Comparison of ENCODE assay signal across 1 cellular context in the genomic region with DNA sequence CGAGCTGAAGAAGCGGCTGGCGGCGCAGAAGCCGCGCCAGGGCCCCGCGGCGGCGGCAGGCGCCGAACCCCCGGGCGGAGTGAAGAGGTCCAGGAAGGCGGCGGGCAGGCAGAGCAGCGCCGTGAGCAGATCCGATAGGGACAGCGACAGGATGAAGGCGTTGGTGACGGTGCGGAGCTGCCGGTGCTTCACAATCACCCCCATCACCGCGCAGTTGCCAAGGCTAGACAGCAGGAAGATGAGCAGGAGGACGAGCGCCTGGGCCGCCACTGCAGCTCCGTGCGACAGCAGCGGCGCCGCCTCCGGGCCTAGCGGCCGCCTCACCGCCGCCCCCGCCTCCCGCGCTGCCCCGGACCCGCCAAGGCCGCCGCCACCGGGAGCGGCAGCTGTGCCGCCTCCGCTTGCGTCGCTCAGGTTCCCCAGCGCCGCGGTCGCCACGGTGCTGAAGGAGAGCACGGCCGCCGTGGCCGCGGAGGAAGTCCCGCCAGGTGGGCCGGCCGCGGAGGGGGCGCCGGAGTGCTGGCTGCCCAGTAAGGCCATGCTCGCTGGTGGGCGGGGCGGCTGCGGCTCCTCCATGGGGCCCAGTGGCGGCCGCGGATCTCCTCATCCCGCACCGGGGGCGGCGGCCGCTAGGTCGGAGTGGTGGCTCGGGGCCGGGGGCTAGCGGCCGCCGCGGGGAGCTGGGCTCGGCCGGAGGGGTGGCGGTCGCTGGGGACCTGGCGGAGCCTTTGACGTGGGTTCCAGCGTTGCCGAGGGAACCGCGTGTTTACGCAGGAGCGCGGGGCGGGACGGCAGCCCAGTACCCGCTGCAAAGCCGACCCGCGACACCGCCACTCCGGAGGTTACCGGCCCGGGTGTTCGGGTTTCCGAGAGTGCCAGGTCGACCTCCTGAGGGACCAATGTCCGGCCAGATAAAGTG.
A peak's percentile ranks its signal among the peaks of the same experiment; 100 is the strongest.
TF ChIP-seq lines count a peak whose summit lies in the region.

A gene with protein sequence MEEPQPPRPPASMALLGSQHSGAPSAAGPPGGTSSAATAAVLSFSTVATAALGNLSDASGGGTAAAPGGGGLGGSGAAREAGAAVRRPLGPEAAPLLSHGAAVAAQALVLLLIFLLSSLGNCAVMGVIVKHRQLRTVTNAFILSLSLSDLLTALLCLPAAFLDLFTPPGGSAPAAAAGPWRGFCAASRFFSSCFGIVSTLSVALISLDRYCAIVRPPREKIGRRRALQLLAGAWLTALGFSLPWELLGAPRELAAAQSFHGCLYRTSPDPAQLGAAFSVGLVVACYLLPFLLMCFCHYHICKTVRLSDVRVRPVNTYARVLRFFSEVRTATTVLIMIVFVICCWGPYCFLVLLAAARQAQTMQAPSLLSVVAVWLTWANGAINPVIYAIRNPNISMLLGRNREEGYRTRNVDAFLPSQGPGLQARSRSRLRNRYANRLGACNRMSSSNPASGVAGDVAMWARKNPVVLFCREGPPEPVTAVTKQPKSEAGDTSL (minus strand): TSS at position 730 of the 919 bp plus-strand sequence. CDS start 154 bp downstream, at position 576.

TF ChIP-seq in SK-N-SH, 30 proteins besides CTCF, POLR2A, EP300 and RAD21 (continued from another document):
- TF ChIP-seq, protein P1, sequence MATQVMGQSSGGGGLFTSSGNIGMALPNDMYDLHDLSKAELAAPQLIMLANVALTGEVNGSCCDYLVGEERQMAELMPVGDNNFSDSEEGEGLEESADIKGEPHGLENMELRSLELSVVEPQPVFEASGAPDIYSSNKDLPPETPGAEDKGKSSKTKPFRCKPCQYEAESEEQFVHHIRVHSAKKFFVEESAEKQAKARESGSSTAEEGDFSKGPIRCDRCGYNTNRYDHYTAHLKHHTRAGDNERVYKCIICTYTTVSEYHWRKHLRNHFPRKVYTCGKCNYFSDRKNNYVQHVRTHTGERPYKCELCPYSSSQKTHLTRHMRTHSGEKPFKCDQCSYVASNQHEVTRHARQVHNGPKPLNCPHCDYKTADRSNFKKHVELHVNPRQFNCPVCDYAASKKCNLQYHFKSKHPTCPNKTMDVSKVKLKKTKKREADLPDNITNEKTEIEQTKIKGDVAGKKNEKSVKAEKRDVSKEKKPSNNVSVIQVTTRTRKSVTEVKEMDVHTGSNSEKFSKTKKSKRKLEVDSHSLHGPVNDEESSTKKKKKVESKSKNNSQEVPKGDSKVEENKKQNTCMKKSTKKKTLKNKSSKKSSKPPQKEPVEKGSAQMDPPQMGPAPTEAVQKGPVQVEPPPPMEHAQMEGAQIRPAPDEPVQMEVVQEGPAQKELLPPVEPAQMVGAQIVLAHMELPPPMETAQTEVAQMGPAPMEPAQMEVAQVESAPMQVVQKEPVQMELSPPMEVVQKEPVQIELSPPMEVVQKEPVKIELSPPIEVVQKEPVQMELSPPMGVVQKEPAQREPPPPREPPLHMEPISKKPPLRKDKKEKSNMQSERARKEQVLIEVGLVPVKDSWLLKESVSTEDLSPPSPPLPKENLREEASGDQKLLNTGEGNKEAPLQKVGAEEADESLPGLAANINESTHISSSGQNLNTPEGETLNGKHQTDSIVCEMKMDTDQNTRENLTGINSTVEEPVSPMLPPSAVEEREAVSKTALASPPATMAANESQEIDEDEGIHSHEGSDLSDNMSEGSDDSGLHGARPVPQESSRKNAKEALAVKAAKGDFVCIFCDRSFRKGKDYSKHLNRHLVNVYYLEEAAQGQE (IDR thresholded peaks at IDR 0.05; ENCODE audit: low read depth, low read length), result peak; percentile 70; the same call in 1 of the 2 replicates
- TF ChIP-seq YY1 (IDR thresholded peaks at IDR 0.05; ENCODE audit: low read depth), result no peak
TF ChIP-seq in SK-N-SH: peak in this region for 2.
